Comparison of ENCODE assay signal across 2 cellular contexts in the genomic region with DNA sequence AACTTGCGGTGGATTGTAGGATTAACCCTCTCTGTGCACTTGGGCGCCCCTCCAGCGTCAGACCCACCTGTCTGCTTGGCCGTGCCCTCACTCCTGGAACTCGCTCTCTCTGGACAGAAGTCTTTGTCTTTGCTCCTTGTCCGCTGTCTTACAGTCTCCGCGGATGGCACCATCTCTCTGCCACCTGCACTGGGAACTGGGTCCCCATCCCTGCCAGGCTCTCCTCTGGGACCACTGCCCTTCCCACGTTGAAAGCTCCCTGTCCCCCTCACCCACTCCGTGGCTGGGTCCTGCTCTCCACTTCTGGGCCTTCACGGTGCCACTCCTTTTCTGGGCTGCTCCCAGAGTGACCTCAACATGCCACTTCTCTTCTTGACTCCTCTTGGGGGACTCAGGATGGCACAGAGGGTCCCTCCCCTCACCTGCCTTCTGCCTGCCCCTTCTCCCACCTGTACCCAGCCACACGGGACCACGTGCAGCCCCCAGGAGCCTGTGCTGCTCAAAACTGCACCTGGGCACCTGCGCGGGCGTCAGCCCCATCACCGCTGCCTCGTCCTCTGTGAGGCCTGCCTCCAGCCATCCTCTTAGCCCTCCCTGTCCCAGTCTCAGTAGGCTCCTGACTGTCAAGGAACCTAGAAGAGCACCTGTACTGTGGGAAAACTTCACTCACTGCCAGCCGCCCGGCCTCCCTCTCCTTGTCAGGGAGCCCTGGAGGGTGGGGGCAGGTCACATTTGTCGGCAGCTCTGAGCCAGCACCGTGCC.
TF ChIP-seq lines count a peak whose summit lies in the region.

No MANE protein-coding gene starts in this region.

TF ChIP-seq in GM23338, 12 proteins besides CTCF, POLR2A, EP300 and RAD21:
- TF ChIP-seq ETS1 (IDR thresholded peaks at IDR 0.05): no peak
- TF ChIP-seq ZNF331 (CRISPR knock-in tag; IDR thresholded peaks at IDR 0.05; ENCODE audit: low read depth): no peak
- no peak for TF ChIP-seq EZH2 (IDR thresholded peaks at IDR 0.05; ENCODE audit: low read depth, unreplicated experiment)
- TF ChIP-seq CREB1 (CRISPR knock-in tag; IDR thresholded peaks at IDR 0.05; ENCODE audit: low read depth): no peak
- TF ChIP-seq STAT1 (IDR thresholded peaks at IDR 0.05; ENCODE audit: unreplicated experiment): no peak
- no peak for TF ChIP-seq POLR2AphosphoS5 (IDR thresholded peaks at IDR 0.05; ENCODE audit: low read depth)
- TF ChIP-seq ZNF114 (CRISPR knock-in tag; IDR thresholded peaks at IDR 0.05): no peak
- no peak for TF ChIP-seq JUNB (IDR thresholded peaks at IDR 0.05; ENCODE audit: unreplicated experiment)
- TF ChIP-seq NANOG (IDR thresholded peaks at IDR 0.05; ENCODE audit: borderline replicate concordance): no peak
- no peak for TF ChIP-seq EZH2phosphoT487 (IDR thresholded peaks at IDR 0.05; ENCODE audit: unreplicated experiment)
- TF ChIP-seq, protein P1, sequence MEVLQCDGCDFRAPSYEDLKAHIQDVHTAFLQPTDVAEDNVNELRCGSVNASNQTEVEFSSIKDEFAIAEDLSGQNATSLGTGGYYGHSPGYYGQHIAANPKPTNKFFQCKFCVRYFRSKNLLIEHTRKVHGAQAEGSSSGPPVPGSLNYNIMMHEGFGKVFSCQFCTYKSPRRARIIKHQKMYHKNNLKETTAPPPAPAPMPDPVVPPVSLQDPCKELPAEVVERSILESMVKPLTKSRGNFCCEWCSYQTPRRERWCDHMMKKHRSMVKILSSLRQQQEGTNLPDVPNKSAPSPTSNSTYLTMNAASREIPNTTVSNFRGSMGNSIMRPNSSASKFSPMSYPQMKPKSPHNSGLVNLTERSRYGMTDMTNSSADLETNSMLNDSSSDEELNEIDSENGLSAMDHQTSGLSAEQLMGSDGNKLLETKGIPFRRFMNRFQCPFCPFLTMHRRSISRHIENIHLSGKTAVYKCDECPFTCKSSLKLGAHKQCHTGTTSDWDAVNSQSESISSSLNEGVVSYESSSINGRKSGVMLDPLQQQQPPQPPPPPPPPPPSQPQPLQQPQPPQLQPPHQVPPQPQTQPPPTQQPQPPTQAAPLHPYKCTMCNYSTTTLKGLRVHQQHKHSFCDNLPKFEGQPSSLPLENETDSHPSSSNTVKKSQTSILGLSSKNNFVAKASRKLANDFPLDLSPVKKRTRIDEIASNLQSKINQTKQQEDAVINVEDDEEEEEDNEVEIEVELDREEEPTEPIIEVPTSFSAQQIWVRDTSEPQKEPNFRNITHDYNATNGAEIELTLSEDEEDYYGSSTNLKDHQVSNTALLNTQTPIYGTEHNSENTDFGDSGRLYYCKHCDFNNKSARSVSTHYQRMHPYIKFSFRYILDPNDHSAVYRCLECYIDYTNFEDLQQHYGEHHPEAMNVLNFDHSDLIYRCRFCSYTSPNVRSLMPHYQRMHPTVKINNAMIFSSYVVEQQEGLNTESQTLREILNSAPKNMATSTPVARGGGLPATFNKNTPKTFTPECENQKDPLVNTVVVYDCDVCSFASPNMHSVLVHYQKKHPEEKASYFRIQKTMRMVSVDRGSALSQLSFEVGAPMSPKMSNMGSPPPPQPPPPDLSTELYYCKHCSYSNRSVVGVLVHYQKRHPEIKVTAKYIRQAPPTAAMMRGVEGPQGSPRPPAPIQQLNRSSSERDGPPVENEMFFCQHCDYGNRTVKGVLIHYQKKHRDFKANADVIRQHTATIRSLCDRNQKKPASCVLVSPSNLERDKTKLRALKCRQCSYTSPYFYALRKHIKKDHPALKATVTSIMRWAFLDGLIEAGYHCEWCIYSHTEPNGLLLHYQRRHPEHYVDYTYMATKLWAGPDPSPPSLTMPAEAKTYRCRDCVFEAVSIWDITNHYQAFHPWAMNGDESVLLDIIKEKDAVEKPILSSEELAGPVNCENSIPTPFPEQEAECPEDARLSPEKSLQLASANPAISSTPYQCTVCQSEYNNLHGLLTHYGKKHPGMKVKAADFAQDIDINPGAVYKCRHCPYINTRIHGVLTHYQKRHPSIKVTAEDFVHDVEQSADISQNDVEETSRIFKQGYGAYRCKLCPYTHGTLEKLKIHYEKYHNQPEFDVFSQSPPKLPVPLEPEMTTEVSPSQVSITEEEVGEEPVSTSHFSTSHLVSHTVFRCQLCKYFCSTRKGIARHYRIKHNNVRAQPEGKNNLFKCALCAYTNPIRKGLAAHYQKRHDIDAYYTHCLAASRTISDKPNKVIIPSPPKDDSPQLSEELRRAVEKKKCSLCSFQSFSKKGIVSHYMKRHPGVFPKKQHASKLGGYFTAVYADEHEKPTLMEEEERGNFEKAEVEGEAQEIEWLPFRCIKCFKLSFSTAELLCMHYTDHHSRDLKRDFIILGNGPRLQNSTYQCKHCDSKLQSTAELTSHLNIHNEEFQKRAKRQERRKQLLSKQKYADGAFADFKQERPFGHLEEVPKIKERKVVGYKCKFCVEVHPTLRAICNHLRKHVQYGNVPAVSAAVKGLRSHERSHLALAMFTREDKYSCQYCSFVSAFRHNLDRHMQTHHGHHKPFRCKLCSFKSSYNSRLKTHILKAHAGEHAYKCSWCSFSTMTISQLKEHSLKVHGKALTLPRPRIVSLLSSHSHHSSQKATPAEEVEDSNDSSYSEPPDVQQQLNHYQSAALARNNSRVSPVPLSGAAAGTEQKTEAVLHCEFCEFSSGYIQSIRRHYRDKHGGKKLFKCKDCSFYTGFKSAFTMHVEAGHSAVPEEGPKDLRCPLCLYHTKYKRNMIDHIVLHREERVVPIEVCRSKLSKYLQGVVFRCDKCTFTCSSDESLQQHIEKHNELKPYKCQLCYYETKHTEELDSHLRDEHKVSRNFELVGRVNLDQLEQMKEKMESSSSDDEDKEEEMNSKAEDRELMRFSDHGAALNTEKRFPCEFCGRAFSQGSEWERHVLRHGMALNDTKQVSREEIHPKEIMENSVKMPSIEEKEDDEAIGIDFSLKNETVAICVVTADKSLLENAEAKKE (CRISPR knock-in tag; IDR thresholded peaks at IDR 0.05): no peak

TF ChIP-seq in WTC11, 78 proteins besides CTCF, POLR2A, EP300 and RAD21 (continued from another document):
- TF ChIP-seq, protein P2, sequence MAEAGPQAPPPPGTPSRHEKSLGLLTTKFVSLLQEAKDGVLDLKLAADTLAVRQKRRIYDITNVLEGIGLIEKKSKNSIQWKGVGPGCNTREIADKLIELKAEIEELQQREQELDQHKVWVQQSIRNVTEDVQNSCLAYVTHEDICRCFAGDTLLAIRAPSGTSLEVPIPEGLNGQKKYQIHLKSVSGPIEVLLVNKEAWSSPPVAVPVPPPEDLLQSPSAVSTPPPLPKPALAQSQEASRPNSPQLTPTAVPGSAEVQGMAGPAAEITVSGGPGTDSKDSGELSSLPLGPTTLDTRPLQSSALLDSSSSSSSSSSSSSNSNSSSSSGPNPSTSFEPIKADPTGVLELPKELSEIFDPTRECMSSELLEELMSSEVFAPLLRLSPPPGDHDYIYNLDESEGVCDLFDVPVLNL (CRISPR knock-in tag; IDR thresholded peaks at IDR 0.05; ENCODE audit: borderline replicate concordance, low read depth): no peak
- TF ChIP-seq KAT7 (CRISPR knock-in tag; IDR thresholded peaks at IDR 0.05; ENCODE audit: borderline replicate concordance) (no peak), NFYB (CRISPR knock-in tag; conservative IDR thresholded peaks at IDR 0.05; ENCODE audit: low read depth) (no peak)
